15 cellular contexts compared by ENCODE assay signal in genomic region chr3:19644405-19644804, GRCh38.
DNase-seq lines count a peak whose midpoint lies in the region; ATAC-seq lines count a peak whose summit lies in the region.
"Had no signal": no experiment of that assay in that cellular context is flagged by ENCODE, and none has a peak within 500 bp of the region (broad histone marks: within the 10 kb centered on the region; RNA-seq: fewer than 3 reads in every experiment).

No MANE protein-coding gene starts in this region.

- no peak overlapping the region for H3K4me3 Mint-ChIP-seq in T-helper 17 cell
- H3K4me3 Mint-ChIP-seq: activated CD4-positive, alpha-beta memory T cell treated with anti-CD3 and anti-CD28 coated beads for 36 hours; effector memory CD8-positive, alpha-beta T cell; stimulated activated naive CD8-positive, alpha-beta T cell treated with anti-CD3 and anti-CD28 coated beads, Interleukin-15, Interleukin-2, amounts not matched to agents 100 ng/mL and 50 ng/mL, for 24 hours had no signal

- ATAC-seq in GM18502 (IDR thresholded peaks at IDR 0.05; ENCODE audit: poor library complexity, unreplicated experiment) (peak; percentile 66), GM21515 (IDR thresholded peaks at IDR 0.05; ENCODE audit: unreplicated experiment) (peak; percentile 67), HG03159 (IDR thresholded peaks at IDR 0.05; ENCODE audit: unreplicated experiment) (peak; percentile 77), T-helper 17 cell (no peak)
- ATAC-seq: body of pancreas; effector memory CD8-positive, alpha-beta T cell; Panc1 had no signal

- no peaks in the 10 kb centered on the region for H3K27me3 Mint-ChIP-seq in T-helper 17 cell
- H3K27me3 Mint-ChIP-seq: activated CD4-positive, alpha-beta memory T cell treated with anti-CD3 and anti-CD28 coated beads for 36 hours; effector memory CD8-positive, alpha-beta T cell; stimulated activated naive CD8-positive, alpha-beta T cell treated with anti-CD3 and anti-CD28 coated beads, Interleukin-15, Interleukin-2, amounts not matched to agents 100 ng/mL and 50 ng/mL, for 24 hours had no signal

- no peaks in the 10 kb centered on the region for H3K36me3 Mint-ChIP-seq in T-helper 17 cell (ENCODE audit: low read depth)
- H3K36me3 Mint-ChIP-seq: activated CD4-positive, alpha-beta memory T cell treated with anti-CD3 and anti-CD28 coated beads for 36 hours had no signal

- no peaks in the 10 kb centered on the region for H3K4me1 Mint-ChIP-seq in T-helper 17 cell

- DNase-seq in NOMO-1 treated with DMSO at 0.1 percent for 48 hours (lab: John Stamatoyannopoulos, UW; ENCODE audit: unreplicated experiment) (peak; percentile 49), UCSD-AML1 (lab: John Stamatoyannopoulos, UW; ENCODE audit: unreplicated experiment) (no peak), superior temporal gyrus (ENCODE audit: extremely low spot score) (no peak), T-helper 17 cell (no peak), NCI-H2081 treated with DMSO at 0.1 percent for 48 hours (lab: John Stamatoyannopoulos, UW) (no peak)
- DNase-seq: activated CD4-positive, alpha-beta memory T cell treated with anti-CD3 and anti-CD28 coated beads for 36 hours; activated gamma-delta T cell; body of pancreas; effector memory CD8-positive, alpha-beta T cell; stimulated activated CD4-positive, alpha-beta T cell treated with anti-CD3 and anti-CD28 coated beads, Interleukin-4, amount 100 ng/mL, for 1 hour had no signal

- H3K27ac Mint-ChIP-seq in T-helper 17 cell: no peak overlapping the region
- H3K27ac Mint-ChIP-seq: activated CD4-positive, alpha-beta memory T cell treated with anti-CD3 and anti-CD28 coated beads for 36 hours; effector memory CD8-positive, alpha-beta T cell; stimulated activated naive CD8-positive, alpha-beta T cell treated with anti-CD3 and anti-CD28 coated beads, Interleukin-15, Interleukin-2, amounts not matched to agents 100 ng/mL and 50 ng/mL, for 24 hours had no signal

- no peaks in the 10 kb centered on the region for H3K9me3 ChIP-seq in T-helper 17 cell (ENCODE audit: control insufficient read depth, low read length, poor library complexity, severe bottlenecking)
- H3K9me3 ChIP-seq: body of pancreas had no signal
